ENCODE assay signal across 27 cellular contexts in genomic region chr2:114286438-114286837, GRCh38.
"Had no signal": no experiment of that assay in that cellular context is flagged by ENCODE, and none has a peak within 500 bp of the region (broad histone marks: within the 10 kb centered on the region; RNA-seq: fewer than 3 reads in every experiment).

No MANE protein-coding gene starts in this region.

- H3K27ac Mint-ChIP-seq: stimulated activated effector memory CD8-positive, alpha-beta T cell treated with anti-CD3 and anti-CD28 coated beads, Interleukin-12 subunit alpha, Interleukin-12 subunit beta, amount 100 ng/mL, for 72 hours; stimulated activated memory B cell treated with anti-CD40 and anti-IgM and Interleukin-4, amounts not matched to agents 10 μg/mL and 1 μg/mL and 100 μg/mL, for 72 hours; stimulated activated naive B cell treated with anti-CD40 and anti-IgM and Interleukin-4, amounts not matched to agents 10 μg/mL and 1 μg/mL and 100 μg/mL, for 72 hours; stimulated activated naive CD8-positive, alpha-beta T cell treated with anti-CD3 and anti-CD28 coated beads, Interleukin-15, amount 100 ng/mL, for 72 hours; stimulated activated naive CD8-positive, alpha-beta T cell treated with anti-CD3 and anti-CD28 coated beads, Interleukin-15, Interleukin-2, amounts not matched to agents 100 ng/mL and 50 ng/mL, for 24 hours; type B pancreatic cell had no signal

- H3K4me1 Mint-ChIP-seq: stimulated activated effector memory CD8-positive, alpha-beta T cell treated with anti-CD3 and anti-CD28 coated beads, Interleukin-12 subunit alpha, Interleukin-12 subunit beta, amount 100 ng/mL, for 72 hours; stimulated activated memory B cell treated with anti-CD40 and anti-IgM and Interleukin-4, amounts not matched to agents 10 μg/mL and 1 μg/mL and 100 μg/mL, for 72 hours; stimulated activated naive B cell treated with anti-CD40 and anti-IgM and Interleukin-4, amounts not matched to agents 10 μg/mL and 1 μg/mL and 100 μg/mL, for 72 hours; stimulated activated naive CD8-positive, alpha-beta T cell treated with anti-CD3 and anti-CD28 coated beads, Interleukin-15, amount 100 ng/mL, for 72 hours had no signal

- H3K36me3 ChIP-seq: stomach, suprapubic skin, thyroid gland, tibial artery, tibial nerve, transverse colon, upper lobe of left lung, upper lobe of right lung, uterus, vagina had no signal

- H3K4me1 ChIP-seq: stomach, suprapubic skin, testis, thyroid gland, tibial nerve, transverse colon, upper lobe of left lung, upper lobe of right lung, uterus, vagina had no signal

- H3K4me3 ChIP-seq: stomach, suprapubic skin, testis, thyroid gland, tibial artery, tibial nerve, transverse colon, upper lobe of left lung, upper lobe of right lung, uterus, vagina had no signal

- H3K27me3 Mint-ChIP-seq: stimulated activated naive CD8-positive, alpha-beta T cell treated with anti-CD3 and anti-CD28 coated beads, Interleukin-15, Interleukin-2, amounts not matched to agents 100 ng/mL and 50 ng/mL, for 24 hours; type B pancreatic cell had no signal

- H3K9me3 Mint-ChIP-seq: type B pancreatic cell had no signal

- DNase-seq: stimulated activated CD4-positive, alpha-beta T cell treated with anti-CD3 and anti-CD28 coated beads, Interleukin-2, amount 100 ng/mL, for 48 hours; stimulated activated CD4-positive, alpha-beta T cell treated with anti-CD3 and anti-CD28 coated beads, Interleukin-4, amount 100 ng/mL, for 1 hour; stimulated activated CD4-positive, alpha-beta T cell treated with anti-CD3 and anti-CD28 coated beads, Interleukin-4, amount 100 ng/mL, for 24 hours; stimulated activated CD4-positive, alpha-beta T cell treated with anti-CD3 and anti-CD28 coated beads, Interleukin-4, amount 100 ng/mL, for 4 hours; stimulated activated CD8-positive, alpha-beta memory T cell treated with anti-CD3 and anti-CD28 coated beads, Interleukin-4, amount 100 ng/mL, for 48 hours; stimulated activated naive B cell treated with anti-CD40 and anti-IgM and Interleukin-4, amounts not matched to agents 10 μg/mL and 1 μg/mL and 100 μg/mL, for 72 hours; stimulated activated naive CD4-positive, alpha-beta T cell; stimulated activated naive CD4-positive, alpha-beta T cell treated with Interleukin-2 at 50 U/mL for 16 hours; stimulated activated naive CD8-positive, alpha-beta T cell treated with anti-CD3 and anti-CD28 coated beads, Interleukin-15, amount 100 ng/mL, for 72 hours; stimulated activated naive CD8-positive, alpha-beta T cell treated with anti-CD3 and anti-CD28 coated beads, Interleukin-15, Interleukin-2, amounts not matched to agents 100 U/mL and 50 U/mL, for 24 hours; stomach; substantia nigra; testis; thyroid gland; tibial artery; transverse colon; trophoblast cell; upper lobe of left lung; upper lobe of right lung; uterus had no signal

- H3K27ac ChIP-seq: stomach, suprapubic skin, testis, thyroid gland, tibial artery, tibial nerve, transverse colon, upper lobe of left lung, upper lobe of right lung, uterus, vagina had no signal

- ATAC-seq: stimulated activated effector memory CD8-positive, alpha-beta T cell treated with anti-CD3 and anti-CD28 coated beads, Interleukin-12 subunit alpha, Interleukin-12 subunit beta, amount 100 ng/mL, for 72 hours; stimulated activated memory B cell treated with anti-CD40 and anti-IgM and Interleukin-4, amounts not matched to agents 10 μg/mL and 1 μg/mL and 100 μg/mL, for 72 hours; stimulated activated naive CD8-positive, alpha-beta T cell treated with anti-CD3 and anti-CD28 coated beads, Interleukin-15, amount 100 ng/mL, for 72 hours; stimulated activated naive CD8-positive, alpha-beta T cell treated with anti-CD3 and anti-CD28 coated beads, Interleukin-15, Interleukin-2, amounts not matched to agents 100 U/mL and 50 U/mL, for 24 hours; upper lobe of right lung had no signal

- H3K36me3 Mint-ChIP-seq: stimulated activated effector memory CD8-positive, alpha-beta T cell treated with anti-CD3 and anti-CD28 coated beads, Interleukin-12 subunit alpha, Interleukin-12 subunit beta, amount 100 ng/mL, for 72 hours; stimulated activated memory B cell treated with anti-CD40 and anti-IgM and Interleukin-4, amounts not matched to agents 10 μg/mL and 1 μg/mL and 100 μg/mL, for 72 hours; stimulated activated naive B cell treated with anti-CD40 and anti-IgM and Interleukin-4, amounts not matched to agents 10 μg/mL and 1 μg/mL and 100 μg/mL, for 72 hours; type B pancreatic cell had no signal

- H3K27me3 ChIP-seq: stomach, suprapubic skin, testis, thyroid gland, tibial artery, tibial nerve, transverse colon, upper lobe of left lung, upper lobe of right lung, uterus, vagina had no signal

- H3K9me3 ChIP-seq: suprapubic skin, testis, thyroid gland, tibial artery, transverse colon, upper lobe of right lung, uterus, vagina had no signal

- H3K4me3 Mint-ChIP-seq: stimulated activated effector memory CD8-positive, alpha-beta T cell treated with anti-CD3 and anti-CD28 coated beads, Interleukin-12 subunit alpha, Interleukin-12 subunit beta, amount 100 ng/mL, for 72 hours; stimulated activated memory B cell treated with anti-CD40 and anti-IgM and Interleukin-4, amounts not matched to agents 10 μg/mL and 1 μg/mL and 100 μg/mL, for 72 hours; stimulated activated naive B cell treated with anti-CD40 and anti-IgM and Interleukin-4, amounts not matched to agents 10 μg/mL and 1 μg/mL and 100 μg/mL, for 72 hours; stimulated activated naive CD8-positive, alpha-beta T cell treated with anti-CD3 and anti-CD28 coated beads, Interleukin-15, amount 100 ng/mL, for 72 hours; stimulated activated naive CD8-positive, alpha-beta T cell treated with anti-CD3 and anti-CD28 coated beads, Interleukin-15, Interleukin-2, amounts not matched to agents 100 ng/mL and 50 ng/mL, for 24 hours; type B pancreatic cell had no signal
